ENCODE assay signal across 19 cellular contexts in genomic region chr10:83880252-83880791, GRCh38.
"Had no signal": no experiment of that assay in that cellular context is flagged by ENCODE, and none has a peak within 500 bp of the region (broad histone marks: within the 10 kb centered on the region; RNA-seq: fewer than 3 reads in every experiment).

No MANE protein-coding gene starts in this region.

- H3K36me3 ChIP-seq: esophagus squamous epithelium, gastroesophageal sphincter, neutrophil, tibial nerve, upper lobe of right lung, vagina had no signal

- H3K9me3 Mint-ChIP-seq: naive thymus-derived CD8-positive, alpha-beta T cell had no signal

- H3K4me1 ChIP-seq: psoas muscle, vagina had no signal

- H3K4me3 ChIP-seq: esophagus squamous epithelium, gastroesophageal sphincter, psoas muscle, smooth muscle cell, tibial nerve, upper lobe of right lung, vagina had no signal

- DNase-seq: cortex of kidney; effector memory CD4-positive, alpha-beta T cell; esophagus squamous epithelium; foreskin fibroblast; glutamatergic neuron; immature natural killer cell; left colon; mammary epithelial cell; naive thymus-derived CD8-positive, alpha-beta T cell; psoas muscle; stimulated activated CD4-positive, alpha-beta T cell treated with anti-CD3 and anti-CD28 coated beads, Interleukin-2, amount 100 ng/mL, for 48 hours; stimulated activated naive CD4-positive, alpha-beta T cell treated with Interleukin-2 at 50 U/mL for 16 hours; upper lobe of right lung had no signal

- H3K27me3 ChIP-seq: esophagus squamous epithelium, gastroesophageal sphincter, neutrophil, tibial nerve, upper lobe of right lung, vagina had no signal

- H3K27ac ChIP-seq: epithelial cell of prostate, esophagus squamous epithelium, gastroesophageal sphincter, neutrophil, psoas muscle, tibial nerve, upper lobe of right lung, vagina had no signal

- H3K36me3 Mint-ChIP-seq: immature natural killer cell; naive thymus-derived CD8-positive, alpha-beta T cell had no signal

- H3K4me1 Mint-ChIP-seq: immature natural killer cell had no signal

- H3K27ac Mint-ChIP-seq: immature natural killer cell; naive thymus-derived CD8-positive, alpha-beta T cell had no signal

- H3K9me3 ChIP-seq: esophagus squamous epithelium, gastroesophageal sphincter, neutrophil, psoas muscle, tibial nerve, upper lobe of right lung, vagina had no signal

- H3K4me2 ChIP-seq: smooth muscle cell had no signal

- ATAC-seq: gastroesophageal sphincter; left colon; naive thymus-derived CD8-positive, alpha-beta T cell; psoas muscle; upper lobe of right lung had no signal

- H3K4me3 Mint-ChIP-seq: immature natural killer cell; naive thymus-derived CD8-positive, alpha-beta T cell had no signal
